In the genomic region with DNA sequence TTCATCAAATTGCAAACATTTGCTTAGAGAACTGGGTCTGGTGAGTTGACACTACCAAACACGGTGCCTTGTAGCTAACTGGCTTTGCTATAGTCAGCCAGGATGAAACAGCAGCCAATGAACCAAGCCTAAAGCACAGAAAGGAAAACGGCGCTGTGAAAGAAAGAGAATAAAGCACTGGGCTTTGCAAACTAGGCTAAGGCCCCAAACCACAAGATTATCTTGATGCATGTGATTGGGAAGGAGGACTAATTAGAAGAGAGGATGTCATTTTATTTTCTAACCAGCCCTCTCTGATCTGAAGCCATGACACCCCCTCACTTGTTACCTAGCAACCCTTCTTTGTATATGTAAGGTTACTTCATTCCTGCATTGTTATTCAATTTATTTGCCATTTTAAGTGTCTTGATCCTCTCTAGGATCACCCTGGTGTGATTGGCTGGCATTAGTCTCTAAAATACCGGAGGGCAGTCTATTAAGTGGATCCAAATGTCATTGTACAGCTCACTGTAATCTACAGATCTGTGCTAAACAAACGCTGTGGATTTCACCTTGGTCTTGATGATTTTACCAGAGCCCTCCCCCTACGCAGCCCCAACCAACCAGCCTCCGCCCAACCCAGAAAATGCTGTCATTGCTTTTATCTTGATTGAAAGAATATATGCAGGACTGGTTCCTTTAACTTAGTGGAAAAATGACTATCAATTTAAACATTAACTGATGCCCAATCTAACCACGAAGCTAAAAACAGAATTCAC, we compare ENCODE assay signal across 10 cellular contexts.
A peak's percentile ranks its signal among the peaks of the same experiment; 100 is the strongest.
DNase-seq lines count a peak whose midpoint lies in the region; ATAC-seq and TF ChIP-seq lines count a peak whose summit lies in the region.
"Had no signal": no experiment of that assay in that cellular context is flagged by ENCODE, and none has a peak within 500 bp of the region (broad histone marks: within the 10 kb centered on the region; RNA-seq: fewer than 3 reads in every experiment).

No MANE protein-coding gene starts in this region.

- H3K4me3 ChIP-seq in SK-N-SH (ENCODE audit: low read depth in 2 of 2, low read length in 1 of 2) (no peak overlapping the region), OCI-LY3 (ENCODE audit: low read length) (peak overlapping the region; percentile 29)
- H3K4me3 ChIP-seq: prostate gland had no signal

- TF ChIP-seq RAD21 in SK-N-SH (IDR thresholded peaks at IDR 0.05; ENCODE audit: low read length), result no peak

- H3K4me2 ChIP-seq in SK-N-SH (no peak overlapping the region), OCI-LY3 (ENCODE audit: low read length) (peak overlapping the region; percentile 53)

- no peaks in the 10 kb centered on the region for H3K36me3 ChIP-seq in SK-N-SH (replicated peaks in 1 of 2; ENCODE audit: control insufficient read depth in 1 of 2, insufficient read depth in 2 of 2, low read length in 1 of 2)
- no peaks in the 10 kb centered on the region for H3K36me3 ChIP-seq in OCI-LY3 (replicated peaks; ENCODE audit: low read depth, low read length)
- H3K36me3 ChIP-seq: prostate gland had no signal

- 3% methylated on average over 8 of the region's 8 CpGs for WGBS in SK-N-SH (ENCODE audit: low lambda C conversion rate)

- H3K27ac ChIP-seq in SK-N-SH (ENCODE audit: low read depth in 2 of 2, low read length in 1 of 2) (no peak overlapping the region), OCI-LY3 (ENCODE audit: low read length) (no peak overlapping the region)
- H3K27ac ChIP-seq: prostate gland had no signal

- no peaks in the 10 kb centered on the region for H3K27me3 ChIP-seq in SK-N-SH (ENCODE audit: insufficient read depth)
- no peaks in the 10 kb centered on the region for H3K27me3 ChIP-seq in OCI-LY3 (ENCODE audit: low read depth, low read length)

- peaks cover 0 to 2% of the 10 kb centered on the region in 2 experiments; a peak in 2 of 4 replicates for H3K4me1 ChIP-seq in SK-N-SH (ENCODE audit: control insufficient read depth in 1 of 2, insufficient read depth in 2 of 2, low read depth in 1 of 2, low read length in 1 of 2)
- H3K4me1 ChIP-seq in OCI-LY3 (ENCODE audit: low read length), result peaks cover 25% of the 10 kb centered on the region
- H3K4me1 ChIP-seq: prostate gland had no signal

- H3K79me2 ChIP-seq in SK-N-SH (ENCODE audit: insufficient read depth), result no peaks in the 10 kb centered on the region
- H3K79me2 ChIP-seq in OCI-LY3 (ENCODE audit: low read length), result no peaks in the 10 kb centered on the region

- TF ChIP-seq CTCF in SK-N-SH (IDR thresholded peaks at IDR 0.05) (no peak), OCI-LY3 (IDR thresholded peaks at IDR 0.05; ENCODE audit: low read depth, low read length) (no peak)

- DNase-seq in SK-N-SH (peak; percentile 3), renal cortical epithelial cell (ENCODE audit: low read depth) (peak; percentile 41)
- DNase-seq in central memory CD4-positive, alpha-beta T cell, result peak; percentile 73
- DNase-seq: aorta had no signal

- H3K9ac ChIP-seq in SK-N-SH, result no peak overlapping the region
- no peak overlapping the region for H3K9ac ChIP-seq in OCI-LY3 (ENCODE audit: low read length)

- CTCF ChIA-PET in SK-N-SH (lab: Yijun Ruan, JAX), result interaction anchor here (1.9 kb wide), 1 partner anchor 461 kb away, joined by 4 read pairs; no protein-coding TSS in a partner anchor

- H3F3A ChIP-seq in SK-N-SH (replicated peaks; ENCODE audit: insufficient read depth), result no peaks in the 10 kb centered on the region

- no peaks in the 10 kb centered on the region for H4K20me1 ChIP-seq in SK-N-SH (ENCODE audit: insufficient read depth)
- no peaks in the 10 kb centered on the region for H4K20me1 ChIP-seq in OCI-LY3 (ENCODE audit: insufficient read depth, low read length)

- no peaks in the 10 kb centered on the region for H3K9me2 ChIP-seq in SK-N-SH

- H2AFZ ChIP-seq in SK-N-SH (ENCODE audit: low read depth) (no peak overlapping the region), OCI-LY3 (ENCODE audit: low read depth, low read length) (peak overlapping the region; percentile 92)

- no peak for ATAC-seq in SK-N-SH treated with all-trans-retinoic acid at 6 μM for 48 hours
- ATAC-seq in GM19452 (IDR thresholded peaks at IDR 0.05; ENCODE audit: unreplicated experiment), result no peak
- no peak for ATAC-seq in HG03039 (IDR thresholded peaks at IDR 0.05; ENCODE audit: unreplicated experiment)
- no peak for ATAC-seq in GM19463 (IDR thresholded peaks at IDR 0.05; ENCODE audit: unreplicated experiment)

- POLR2A ChIA-PET in SK-N-SH (lab: Yijun Ruan, JAX), result no interaction called here

- no peak for TF ChIP-seq EP300 in SK-N-SH (IDR thresholded peaks at IDR 0.05; ENCODE audit: borderline replicate concordance in 1 of 2, low read depth in 1 of 2, low read length in 1 of 2)

- H3K9me3 ChIP-seq in SK-N-SH (no peaks in the 10 kb centered on the region), OCI-LY3 (ENCODE audit: insufficient read depth, low read length) (0 out of 2 replicates have a peak, but pooled peaks cover 3% of the 10 kb centered on the region)
- H3K9me3 ChIP-seq: prostate gland had no signal

TF ChIP-seq in SK-N-SH, 30 proteins besides CTCF, POLR2A, EP300 and RAD21:
- TF ChIP-seq FOSL2 (IDR thresholded peaks at IDR 0.05; ENCODE audit: borderline replicate concordance, low read depth) (no peak), TAF1 (IDR thresholded peaks at IDR 0.05; ENCODE audit: borderline replicate concordance, low read depth, low read length) (no peak), RXRA (IDR thresholded peaks at IDR 0.05; ENCODE audit: borderline replicate concordance, low read depth) (no peak)

TF ChIP-seq in SK-N-SH treated with all-trans-retinoic acid at 6 μM for 48 hours, 23 proteins besides CTCF, POLR2A, EP300 and RAD21:
- TF ChIP-seq CSRNP3 (CRISPR knock-in tag; IDR thresholded peaks at IDR 0.05), result no peak
- TF ChIP-seq POU6F1 (CRISPR knock-in tag; IDR thresholded peaks at IDR 0.05; ENCODE audit: borderline replicate concordance, low read depth), result no peak
- TF ChIP-seq GLIS3 (CRISPR knock-in tag; IDR thresholded peaks at IDR 0.05), result no peak
- TF ChIP-seq ZFP30 (CRISPR knock-in tag; IDR thresholded peaks at IDR 0.05), result no peak
- TF ChIP-seq, protein P1, sequence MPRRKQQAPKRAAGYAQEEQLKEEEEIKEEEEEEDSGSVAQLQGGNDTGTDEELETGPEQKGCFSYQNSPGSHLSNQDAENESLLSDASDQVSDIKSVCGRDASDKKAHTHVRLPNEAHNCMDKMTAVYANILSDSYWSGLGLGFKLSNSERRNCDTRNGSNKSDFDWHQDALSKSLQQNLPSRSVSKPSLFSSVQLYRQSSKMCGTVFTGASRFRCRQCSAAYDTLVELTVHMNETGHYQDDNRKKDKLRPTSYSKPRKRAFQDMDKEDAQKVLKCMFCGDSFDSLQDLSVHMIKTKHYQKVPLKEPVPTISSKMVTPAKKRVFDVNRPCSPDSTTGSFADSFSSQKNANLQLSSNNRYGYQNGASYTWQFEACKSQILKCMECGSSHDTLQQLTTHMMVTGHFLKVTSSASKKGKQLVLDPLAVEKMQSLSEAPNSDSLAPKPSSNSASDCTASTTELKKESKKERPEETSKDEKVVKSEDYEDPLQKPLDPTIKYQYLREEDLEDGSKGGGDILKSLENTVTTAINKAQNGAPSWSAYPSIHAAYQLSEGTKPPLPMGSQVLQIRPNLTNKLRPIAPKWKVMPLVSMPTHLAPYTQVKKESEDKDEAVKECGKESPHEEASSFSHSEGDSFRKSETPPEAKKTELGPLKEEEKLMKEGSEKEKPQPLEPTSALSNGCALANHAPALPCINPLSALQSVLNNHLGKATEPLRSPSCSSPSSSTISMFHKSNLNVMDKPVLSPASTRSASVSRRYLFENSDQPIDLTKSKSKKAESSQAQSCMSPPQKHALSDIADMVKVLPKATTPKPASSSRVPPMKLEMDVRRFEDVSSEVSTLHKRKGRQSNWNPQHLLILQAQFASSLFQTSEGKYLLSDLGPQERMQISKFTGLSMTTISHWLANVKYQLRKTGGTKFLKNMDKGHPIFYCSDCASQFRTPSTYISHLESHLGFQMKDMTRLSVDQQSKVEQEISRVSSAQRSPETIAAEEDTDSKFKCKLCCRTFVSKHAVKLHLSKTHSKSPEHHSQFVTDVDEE (CRISPR knock-in tag; IDR thresholded peaks at IDR 0.05), result no peak
- no peak for TF ChIP-seq BACH2 (CRISPR knock-in tag; IDR thresholded peaks at IDR 0.05; ENCODE audit: borderline replicate concordance)
- no peak for TF ChIP-seq ZNF8 (CRISPR knock-in tag; IDR thresholded peaks at IDR 0.05)
- no peak for TF ChIP-seq ARNTL (CRISPR knock-in tag; IDR thresholded peaks at IDR 0.05; ENCODE audit: borderline replicate concordance, low read depth)
- no peak for TF ChIP-seq CSDC2 (CRISPR knock-in tag; IDR thresholded peaks at IDR 0.05)
- no peak for TF ChIP-seq PPARA (CRISPR knock-in tag; IDR thresholded peaks at IDR 0.05; ENCODE audit: borderline replicate concordance)
- TF ChIP-seq TCF4 (CRISPR knock-in tag; IDR thresholded peaks at IDR 0.05; ENCODE audit: borderline replicate concordance), result no peak
- no peak for TF ChIP-seq SNAI2 (CRISPR knock-in tag; IDR thresholded peaks at IDR 0.05)
- no peak for TF ChIP-seq OSR1 (CRISPR knock-in tag; IDR thresholded peaks at IDR 0.05)
- TF ChIP-seq ZNF565 (CRISPR knock-in tag; conservative IDR thresholded peaks at IDR 0.05; ENCODE audit: low read depth), result no peak
- TF ChIP-seq ZNF70 (CRISPR knock-in tag; IDR thresholded peaks at IDR 0.05), result no peak

Comparison
In these comparisons a context has a peak if more than half of its experiments do, and no peak if none do; other contexts are left out.
1. DNase-seq: peak in every context shown above with its lines; median percentile 73 in central memory CD4-positive, alpha-beta T cell; 41 in renal cortical epithelial cell; 3 in SK-N-SH.